In genomic region chr13:74134226-74134776, GRCh38 we compare ENCODE assay signal across 2 cellular contexts.
TF ChIP-seq lines count a peak whose summit lies in the region.

Gene KLF12 (minus strand): TSS chr13:74134404.

TF ChIP-seq in HCT116, 20 proteins besides CTCF, POLR2A, EP300 and RAD21:
- TF ChIP-seq EGR1 (IDR thresholded peaks at IDR 0.05; ENCODE audit: low read depth) (0 out of 2 replicates have a peak, but pooled peaks have one; percentile 26), ELF1 (IDR thresholded peaks at IDR 0.05; ENCODE audit: borderline replicate concordance, low read depth) (no peak)

TF ChIP-seq in SK-N-SH, 30 proteins besides CTCF, POLR2A, EP300 and RAD21 (continued from another document):
- no peak for TF ChIP-seq CHD2 (IDR thresholded peaks at IDR 0.05; ENCODE audit: low read length, partially characterized antibody)
- TF ChIP-seq TAF1 (IDR thresholded peaks at IDR 0.05; ENCODE audit: borderline replicate concordance, low read depth, low read length): peak; percentile 22; the same call in 1 of the 2 replicates
- peak; percentile 3; the same call in 1 of the 2 replicates for TF ChIP-seq MAX (IDR thresholded peaks at IDR 0.05; ENCODE audit: low read depth)
- TF ChIP-seq RXRA (IDR thresholded peaks at IDR 0.05; ENCODE audit: borderline replicate concordance, low read depth): no peak
TF ChIP-seq in SK-N-SH: peak in this region for 3.
